Comparison of ENCODE assay signal across 22 cellular contexts in genomic region chr15:57552678-57553334, GRCh38. TPM values are rescaled to one million over a fixed set of nuclear protein-coding genes. Genes with fewer than 3 reads are reported as not detected.
A peak's percentile ranks its signal among the peaks of the same experiment; 100 is the strongest.
DNase-seq lines count a peak whose midpoint lies in the region; ATAC-seq and TF ChIP-seq lines count a peak whose summit lies in the region.
"Had no signal": no experiment of that assay in that cellular context is flagged by ENCODE, and none has a peak within 500 bp of the region (broad histone marks: within the 10 kb centered on the region; RNA-seq: fewer than 3 reads in every experiment).

No MANE protein-coding gene starts in this region.

- peaks cover 28% of the 10 kb centered on the region for H3K4me1 ChIP-seq in PC-9 (replicated peaks; ENCODE audit: insufficient read depth)
- peaks cover 48% of the 10 kb centered on the region for H3K4me1 ChIP-seq in mammary epithelial cell (ENCODE audit: insufficient read depth, low read length)
- H3K4me1 ChIP-seq in left lung: peaks cover 15 to 34% of the 10 kb centered on the region in 2 donors
- peaks cover 25 to 34% of the 10 kb centered on the region in 2 donors for H3K4me1 ChIP-seq in gastrocnemius medialis

- H3K27me3 ChIP-seq in PC-9 (ENCODE audit: insufficient read depth, low read depth) (no peaks in the 10 kb centered on the region), mammary epithelial cell (ENCODE audit: insufficient read depth, low read length) (no peaks in the 10 kb centered on the region), left lung (no peaks in the 10 kb centered on the region), gastrocnemius medialis (no peaks in the 10 kb centered on the region)
- H3K27me3 ChIP-seq: MG63 had no signal

- peak overlapping the region; percentile 74; the same call in 1 of the 2 replicates for H3K4me2 ChIP-seq in PC-9
- no peak overlapping the region for H3K4me2 ChIP-seq in mammary epithelial cell (ENCODE audit: insufficient read depth, low read depth, low read length)

- no peaks in the 10 kb centered on the region for H3K9me3 Mint-ChIP-seq in activated CD8-positive, alpha-beta memory T cell treated with anti-CD3 and anti-CD28 coated beads, Interleukin-2, amount 10 ng/mL, durations not matched to agents 7 days and 5 days (ENCODE audit: low read depth)
- H3K9me3 Mint-ChIP-seq: activated CD4-positive, alpha-beta T cell treated with anti-CD3 and anti-CD28 coated beads, Interleukin-2, amount 10 ng/mL, durations not matched to agents 24 days and 14 days; activated T-cell treated with anti-CD3 and anti-CD28 coated beads, Interleukin-2, amount 50 U/mL, for 24 hours; memory B cell had no signal

- ATAC-seq in left lung: no peak
- no peak for ATAC-seq in gastrocnemius medialis
- ATAC-seq in GM18870 (IDR thresholded peaks at IDR 0.05; ENCODE audit: unreplicated experiment): no peak
- ATAC-seq in activated CD8-positive, alpha-beta memory T cell treated with anti-CD3 and anti-CD28 coated beads, Interleukin-2, amount 10 ng/mL, durations not matched to agents 7 days and 5 days: no peak

- intact Hi-C loops in PC-9 (cut with micrococcal nuclease; ENCODE audit: unreplicated experiment): no loop called here
- intact Hi-C loops in mammary epithelial cell (cut with micrococcal nuclease): no loop called here
- intact Hi-C loops in left lung (cut with DNase I): no loop called here
- intact Hi-C loops in gastrocnemius medialis (cut with DNase I; ENCODE audit: low total_unique reads): loop anchor here (10.0 kb wide), 1 partner anchor 512 kb away; the partner anchor contains the start of gene ALDH1A2

- no TSS peak for BruUV-seq in PC-9 (replicated peaks; lab: Mats Ljungman, UMichigan)
- no TSS peak for BruUV-seq in mammary epithelial cell (replicated peaks; lab: Mats Ljungman, UMichigan)

- CTCF ChIA-PET in PC-9 (lab: Charles Lee): interaction anchor here (1.5 kb wide), 1 partner anchor 10 kb away, joined by 6 read pairs; no protein-coding TSS in a partner anchor
- CTCF ChIA-PET in mammary epithelial cell (lab: Charles Lee; ENCODE audit: low non-redundant PET): interaction anchor here (1.5 kb wide), 1 partner anchor 11 kb away, joined by 3 read pairs; no protein-coding TSS in a partner anchor
- CTCF ChIA-PET in activated CD8-positive, alpha-beta memory T cell treated with anti-CD3 and anti-CD28 coated beads, Interleukin-2, amount 10 ng/mL, durations not matched to agents 7 days and 5 days (lab: Charles Lee): interaction anchor here (1.4 kb wide), 1 partner anchor 11 kb away, joined by 4 read pairs; no protein-coding TSS in a partner anchor

- H3K27me3 Mint-ChIP-seq in activated CD8-positive, alpha-beta memory T cell treated with anti-CD3 and anti-CD28 coated beads, Interleukin-2, amount 10 ng/mL, durations not matched to agents 7 days and 5 days: peaks cover 16% of the 10 kb centered on the region
- H3K27me3 Mint-ChIP-seq: activated T-cell treated with anti-CD3 and anti-CD28 coated beads, Interleukin-2, amount 50 U/mL, for 24 hours had no signal

- H3K9me2 ChIP-seq in PC-9 (ENCODE audit: insufficient read depth): no peaks in the 10 kb centered on the region

- no peak overlapping the region for H3K4me3 ChIP-seq in PC-9
- no peak overlapping the region for H3K4me3 ChIP-seq in mammary epithelial cell (replicated peaks in 1 of 3; ENCODE audit: insufficient read depth in 1 of 3, low read depth in 2 of 3, low read length in 3 of 3)
- H3K4me3 ChIP-seq in left lung: no peak overlapping the region
- H3K4me3 ChIP-seq in gastrocnemius medialis: no peak overlapping the region
- H3K4me3 ChIP-seq: MG63, smooth muscle cell had no signal

- H3K36me3 Mint-ChIP-seq in activated CD8-positive, alpha-beta memory T cell treated with anti-CD3 and anti-CD28 coated beads, Interleukin-2, amount 10 ng/mL, durations not matched to agents 7 days and 5 days: no peaks in the 10 kb centered on the region
- H3K36me3 Mint-ChIP-seq: memory B cell had no signal

- H4K20me1 ChIP-seq in PC-9 (ENCODE audit: insufficient read depth) (no peaks in the 10 kb centered on the region), mammary epithelial cell (ENCODE audit: insufficient read depth, low read length) (no peaks in the 10 kb centered on the region)

- no peak overlapping the region for H3K4me3 Mint-ChIP-seq in activated CD8-positive, alpha-beta memory T cell treated with anti-CD3 and anti-CD28 coated beads, Interleukin-2, amount 10 ng/mL, durations not matched to agents 7 days and 5 days
- H3K4me3 Mint-ChIP-seq: activated CD4-positive, alpha-beta T cell treated with anti-CD3 and anti-CD28 coated beads, Interleukin-2, amount 10 ng/mL, durations not matched to agents 24 days and 14 days; activated T-cell treated with anti-CD3 and anti-CD28 coated beads, Interleukin-2, amount 50 U/mL, for 24 hours; memory B cell had no signal

- POLR2A ChIA-PET in PC-9 (lab: Charles Lee; ENCODE audit: unreplicated experiment): no interaction called here

- in situ Hi-C loops in mammary epithelial cell (cut with MboI; ENCODE audit: low sequenced_read_pairs in 2 of 2): loop anchor here in 1 of 2 donors (10.0 kb wide), 1 partner anchor 312 kb away; no protein-coding TSS in a partner anchor
- in situ Hi-C loops in gastrocnemius medialis (cut with MboI; ENCODE audit: low sequenced_read_pairs in 4 of 4): loop anchor here (10.0 to 25.0 kb wide), 5 partner anchors 92 to 509 kb away; partner anchors contain the start of gene ALDH1A2 (in 1 of the 4)

- H3K9me3 ChIP-seq in PC-9 (ENCODE audit: insufficient read depth, low read depth): no peaks in the 10 kb centered on the region
- no peaks in the 10 kb centered on the region for H3K9me3 ChIP-seq in mammary epithelial cell (replicated peaks; ENCODE audit: insufficient read depth, low read length)
- no peaks in the 10 kb centered on the region for H3K9me3 ChIP-seq in left lung
- H3K9me3 ChIP-seq in gastrocnemius medialis: no peaks in the 10 kb centered on the region
- H3K9me3 ChIP-seq: MG63 had no signal

- H3K79me2 ChIP-seq in PC-9 (ENCODE audit: low read depth) (no peaks in the 10 kb centered on the region), mammary epithelial cell (ENCODE audit: insufficient read depth, low read length) (no peaks in the 10 kb centered on the region)

- dilution Hi-C loops in mammary epithelial cell (cut with HindIII; ENCODE audit: low sequenced_read_pairs): no loop called here

- H3K27ac Mint-ChIP-seq in activated CD8-positive, alpha-beta memory T cell treated with anti-CD3 and anti-CD28 coated beads, Interleukin-2, amount 10 ng/mL, durations not matched to agents 7 days and 5 days: no peak overlapping the region
- H3K27ac Mint-ChIP-seq: activated CD4-positive, alpha-beta T cell treated with anti-CD3 and anti-CD28 coated beads, Interleukin-2, amount 10 ng/mL, durations not matched to agents 24 days and 14 days; activated T-cell treated with anti-CD3 and anti-CD28 coated beads, Interleukin-2, amount 50 U/mL, for 24 hours; memory B cell had no signal

- H3K36me3 ChIP-seq in PC-9 (ENCODE audit: low read depth) (no peaks in the 10 kb centered on the region), mammary epithelial cell (ENCODE audit: insufficient read depth, low read length) (no peaks in the 10 kb centered on the region), left lung (no peaks in the 10 kb centered on the region), gastrocnemius medialis (no peaks in the 10 kb centered on the region)
- H3K36me3 ChIP-seq: MG63 had no signal

- H3K27ac ChIP-seq in PC-9: peak overlapping the region; percentile 71; the same call in 1 of the 2 replicates
- H3K27ac ChIP-seq in mammary epithelial cell (ENCODE audit: insufficient read depth, low read depth, low read length): no peak overlapping the region
- peak overlapping the region; percentile 66 to 71 for H3K27ac ChIP-seq in left lung
- H3K27ac ChIP-seq in gastrocnemius medialis: peak overlapping the region; percentile 53 to 84 (median 77)

- H3F3A ChIP-seq in PC-9 (ENCODE audit: insufficient read depth, low read depth): peaks cover 16% of the 10 kb centered on the region

- DNase-seq in PC-9 (no peak), mammary epithelial cell (no peak), left lung (no peak), gastrocnemius medialis (no peak), LoVo (ENCODE audit: low spot score) (no peak)
- no peak for DNase-seq in stimulated activated CD4-positive, alpha-beta T cell treated with anti-CD3 and anti-CD28 coated beads, Interleukin-1b, Interleukin-23, amount 100 ng/mL, for 48 hours
- DNase-seq in activated CD8-positive, alpha-beta memory T cell treated with anti-CD3 and anti-CD28 coated beads, Interleukin-2, amount 10 ng/mL, durations not matched to agents 7 days and 5 days: no peak
- DNase-seq: activated CD4-positive, alpha-beta T cell treated with anti-CD3 and anti-CD28 coated beads, Interleukin-2, amount 10 ng/mL, durations not matched to agents 24 days and 14 days; activated T-cell treated with anti-CD3 and anti-CD28 coated beads, Interleukin-2, amount 50 U/mL, for 24 hours; cortex of kidney; DMS79 treated with DMSO at 0.1 percent for 48 hours; GOT3; MG63; NCI-H2081; nucleus accumbens; SHP77 treated with DMSO at 0.1 percent for 48 hours; stimulated activated naive CD4-positive, alpha-beta T cell treated with Interleukin-2 at 50 U/mL for 16 hours; T1000 had no signal

- H3K4me1 Mint-ChIP-seq in activated CD8-positive, alpha-beta memory T cell treated with anti-CD3 and anti-CD28 coated beads, Interleukin-2, amount 10 ng/mL, durations not matched to agents 7 days and 5 days: no peaks in the 10 kb centered on the region
- H3K4me1 Mint-ChIP-seq: activated CD4-positive, alpha-beta T cell treated with anti-CD3 and anti-CD28 coated beads, Interleukin-2, amount 10 ng/mL, durations not matched to agents 24 days and 14 days; memory B cell had no signal

- 86% methylated on average over 8 of the region's 8 CpGs for WGBS in mammary epithelial cell (ENCODE audit: low coverage, missing lambda C conversion rate)

- TF ChIP-seq POLR2A in gastrocnemius medialis (IDR thresholded peaks at IDR 0.05): no peak

- TF ChIP-seq CTCF in PC-9 (conservative IDR thresholded peaks at IDR 0.05) (no peak), mammary epithelial cell (conservative IDR thresholded peaks at IDR 0.05 in 1 of 2, IDR thresholded peaks at IDR 0.05 in 1 of 2; ENCODE audit: extremely low read depth in 1 of 2, insufficient read depth in 1 of 2, low read depth in 1 of 2, low read length in 2 of 2) (no peak), left lung (IDR thresholded peaks at IDR 0.05) (no peak), gastrocnemius medialis (IDR thresholded peaks at IDR 0.05 in 4 of 5, conservative IDR thresholded peaks at IDR 0.05 in 1 of 5) (no peak)

- H3K9ac ChIP-seq in mammary epithelial cell (ENCODE audit: insufficient read depth, low read length): no peak overlapping the region

- H2AFZ ChIP-seq in PC-9: no peak overlapping the region
- H2AFZ ChIP-seq in mammary epithelial cell (ENCODE audit: low read depth, low read length): peak overlapping the region; percentile 1

RNA-seq across cellular contexts. Expression of gene MYZAP, which starts 38.9 kb away (rescaled TPM):
- total RNA-seq in PC-9 (2021): 3.5 and 5.9 TPM in 2 replicates
- total RNA-seq in mammary epithelial cell: 1 to 10 TPM; 1.0 to 4.8 TPM
- 1.0 TPM for polyA plus RNA-seq in mammary epithelial cell
- not detected for polyA minus RNA-seq in mammary epithelial cell
- 10 to 100 TPM; 17.1 to 20.0 TPM for total RNA-seq in left lung
- 1 to 10 TPM; 1.3 to 9.4 (median 1.4) TPM for total RNA-seq in gastrocnemius medialis
- not detected for total RNA-seq in activated CD8-positive, alpha-beta memory T cell treated with anti-CD3 and anti-CD28 coated beads, Interleukin-2, amount 10 ng/mL, durations not matched to agents 7 days and 5 days
- total RNA-seq: activated CD4-positive, alpha-beta T cell treated with anti-CD3 and anti-CD28 coated beads, Interleukin-2, amount 10 ng/mL, durations not matched to agents 24 days and 14 days had no signal
- polyA plus RNA-seq: fibroblast of lung had no signal
